In genomic region chr7:128112781-128113221, GRCh38 we compare ENCODE assay signal across 8 cellular contexts.
DNase-seq lines count a peak whose midpoint lies in the region; ATAC-seq and TF ChIP-seq lines count a peak whose summit lies in the region.

No MANE protein-coding gene starts in this region.

- no peaks in the 10 kb centered on the region for H3K9me3 ChIP-seq in CD4-positive, alpha-beta T cell (ENCODE audit: control insufficient read depth, low read length)
- peaks cover 4% of the 10 kb centered on the region for H3K9me3 ChIP-seq in WERI-Rb-1 (ENCODE audit: severe bottlenecking)
- H3K9me3 ChIP-seq in mesenchymal stem cell (ENCODE audit: control insufficient read depth, low read length): no peaks in the 10 kb centered on the region

- H3K4ac ChIP-seq in mesenchymal stem cell (ENCODE audit: low read depth in 1 of 2, low read length in 2 of 2): no peak overlapping the region

- H2BK12ac ChIP-seq in mesenchymal stem cell (ENCODE audit: low read length in 2 of 2): no peak overlapping the region

- H3K27me3 Mint-ChIP-seq in CD4-positive, alpha-beta T cell: no peaks in the 10 kb centered on the region

- no peak for ATAC-seq in CD4-positive, alpha-beta T cell (ENCODE audit: poor library complexity)
- no peak for ATAC-seq in GM21825 (IDR thresholded peaks at IDR 0.05; ENCODE audit: unreplicated experiment)
- no peak for ATAC-seq in HG03457 (IDR thresholded peaks at IDR 0.05; ENCODE audit: unreplicated experiment)

- H2BK15ac ChIP-seq in mesenchymal stem cell (ENCODE audit: low read depth, poor library complexity, severe bottlenecking): no peak overlapping the region

- H3K79me1 ChIP-seq in mesenchymal stem cell (replicated peaks; ENCODE audit: low read length, poor library complexity, severe bottlenecking): no peaks in the 10 kb centered on the region

- TF ChIP-seq CTCF in CD4-positive, alpha-beta T cell (IDR thresholded peaks at IDR 0.05): no peak
- TF ChIP-seq CTCF in WERI-Rb-1 (IDR thresholded peaks at IDR 0.05; ENCODE audit: low read depth, low read length): no peak

- H3K4me3 Mint-ChIP-seq in CD4-positive, alpha-beta T cell: peak overlapping the region; percentile 70

- H4K8ac ChIP-seq in mesenchymal stem cell (ENCODE audit: low read length): no peak overlapping the region

- no peak for DNase-seq in CD4-positive, alpha-beta T cell
- DNase-seq in Kasumi-1 (lab: John Stamatoyannopoulos, UW): peak; percentile 33 to 47
- DNase-seq in WERI-Rb-1: no peak
- DNase-seq in mesenchymal stem cell: no peak
- DNase-seq in DMS153 (lab: John Stamatoyannopoulos, UW): no peak
- DNase-seq in HCEC 1CT: no peak

- H3K4me2 ChIP-seq in mesenchymal stem cell (ENCODE audit: low read length, poor library complexity, severe bottlenecking): no peak overlapping the region

- no peak overlapping the region for H2BK5ac ChIP-seq in mesenchymal stem cell (ENCODE audit: low read depth, low read length, poor library complexity, severe bottlenecking)

- H3K9me3 Mint-ChIP-seq in CD4-positive, alpha-beta T cell: no peaks in the 10 kb centered on the region

- H3K18ac ChIP-seq in mesenchymal stem cell (ENCODE audit: low read depth in 1 of 2, low read length in 2 of 2): no peak overlapping the region

- H3K14ac ChIP-seq in mesenchymal stem cell (ENCODE audit: low read length in 2 of 2): no peak overlapping the region

- H3K27ac ChIP-seq in CD4-positive, alpha-beta T cell (ENCODE audit: low read depth, low read length): no peak overlapping the region
- 0 out of 2 replicates have a peak overlapping the region, but pooled peaks have one; percentile 9 for H3K27ac ChIP-seq in WERI-Rb-1
- no peak overlapping the region for H3K27ac ChIP-seq in mesenchymal stem cell (ENCODE audit: low read length, poor library complexity, severe bottlenecking)

- H3K23ac ChIP-seq in mesenchymal stem cell (ENCODE audit: low read length in 2 of 2): no peak overlapping the region

- H3K27me3 ChIP-seq in CD4-positive, alpha-beta T cell (ENCODE audit: control insufficient read depth, insufficient read depth, low read length): no peaks in the 10 kb centered on the region
- H3K27me3 ChIP-seq in WERI-Rb-1 (ENCODE audit: insufficient read depth, low read depth, severe bottlenecking): no peaks in the 10 kb centered on the region
- peaks cover 52 to 72% of the 10 kb centered on the region in 2 experiments for H3K27me3 ChIP-seq in mesenchymal stem cell (ENCODE audit: control insufficient read depth in 1 of 2, insufficient read depth in 1 of 2, low read length in 2 of 2)

- H3K36me3 Mint-ChIP-seq in CD4-positive, alpha-beta T cell (ENCODE audit: low read depth): no peaks in the 10 kb centered on the region

- CTCF ChIA-PET in CD4-positive, alpha-beta T cell (lab: Charles Lee): no interaction called here

- WGBS in mesenchymal stem cell: 61% methylated on average over 4 of the region's 4 CpGs

- intact Hi-C loops in CD4-positive, alpha-beta T cell (cut with DNase I, micrococcal nuclease): no loop called here

- H2AK5ac ChIP-seq in mesenchymal stem cell (ENCODE audit: low read length, severe bottlenecking): no peak overlapping the region

- H2AFZ ChIP-seq in mesenchymal stem cell (ENCODE audit: low read depth, low read length): no peak overlapping the region

- H3K36me3 ChIP-seq in WERI-Rb-1 (no peaks in the 10 kb centered on the region), mesenchymal stem cell (ENCODE audit: control insufficient read depth in 1 of 2, insufficient read depth in 2 of 2, low read depth in 1 of 2, low read length in 2 of 2) (no peaks in the 10 kb centered on the region)

- H2BK120ac ChIP-seq in mesenchymal stem cell (ENCODE audit: low read depth, low read length): no peak overlapping the region

- no peak overlapping the region for H3K4me3 ChIP-seq in WERI-Rb-1 (ENCODE audit: low read depth, low read length)
- H3K4me3 ChIP-seq in mesenchymal stem cell (ENCODE audit: insufficient read depth in 1 of 2, low read depth in 1 of 2, low read length in 2 of 2): no peak overlapping the region

- no peak overlapping the region for H3K9ac ChIP-seq in mesenchymal stem cell (ENCODE audit: low read length)

- POLR2A ChIA-PET in CD4-positive, alpha-beta T cell (lab: Charles Lee): interaction anchor here (0.9 to 1.0 kb wide), 2 partner anchors 9 to 10 kb away, joined by 3 to 5 read pairs; no protein-coding TSS in a partner anchor

- H3K27ac Mint-ChIP-seq in CD4-positive, alpha-beta T cell: peak overlapping the region; percentile 89

- H3K4me1 ChIP-seq in mesenchymal stem cell (ENCODE audit: control insufficient read depth, insufficient read depth, low read depth, low read length): peaks cover 6% of the 10 kb centered on the region

- peaks cover 67% of the 10 kb centered on the region for H3K4me1 Mint-ChIP-seq in CD4-positive, alpha-beta T cell (ENCODE audit: low read depth)

- peak overlapping the region; percentile 32 for H4K91ac ChIP-seq in mesenchymal stem cell (ENCODE audit: low read length)

Comparison
In these comparisons a context has a peak if more than half of its experiments do, and no peak if none do; other contexts are left out.
1. DNase-seq: peak in Kasumi-1 (2 of 2); none in CD4-positive, alpha-beta T cell (0 of 10), WERI-Rb-1 (single experiment), mesenchymal stem cell (single experiment), DMS153 (single experiment) and HCEC 1CT (single experiment).